12 cellular contexts compared by ENCODE assay signal in the genomic region with DNA sequence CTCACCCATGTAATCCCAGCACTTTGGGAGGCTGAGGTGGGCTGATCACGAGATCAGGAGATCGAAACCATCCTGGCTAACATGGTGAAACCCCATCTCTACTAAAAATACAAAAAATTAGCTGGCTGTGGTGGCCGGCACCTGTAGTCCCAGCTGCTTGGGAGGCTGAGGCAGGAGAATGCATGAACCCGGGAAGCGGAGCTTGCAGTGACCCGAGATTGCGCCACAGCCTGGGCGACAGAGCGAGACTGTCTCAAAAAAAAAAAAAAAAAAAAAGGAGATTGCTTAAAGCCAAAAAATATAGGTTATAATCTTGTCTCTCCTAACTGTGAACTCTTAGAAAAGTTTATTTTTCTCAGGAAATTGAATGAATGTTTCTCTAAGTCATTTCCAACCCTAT. TPM values are rescaled to one million over a fixed set of nuclear protein-coding genes. Genes with fewer than 3 reads are reported as not detected.
"Had no signal": no experiment of that assay in that cellular context is flagged by ENCODE, and none has a peak within 500 bp of the region (broad histone marks: within the 10 kb centered on the region; RNA-seq: fewer than 3 reads in every experiment).

No MANE protein-coding gene starts in this region.

RNA-seq across cellular contexts. Expression of gene AMHR2, which starts 11.7 kb away (rescaled TPM):
- total RNA-seq: activated CD4-positive, alpha-beta memory T cell treated with anti-CD3 and anti-CD28 coated beads, Interleukin-2, amount 10 ng/mL, durations not matched to agents 7 days and 5 days; activated CD4-positive, alpha-beta T cell treated with anti-CD3 and anti-CD28 coated beads for 36 hours; activated CD4-positive, alpha-beta T cell treated with anti-CD3 and anti-CD28 coated beads, Interleukin-2, amount 10 ng/mL, durations not matched to agents 7 days and 5 days; activated CD8-positive, alpha-beta memory T cell treated with anti-CD3 and anti-CD28 coated beads, Interleukin-2, amount 10 ng/mL, durations not matched to agents 7 days and 5 days; activated CD8-positive, alpha-beta T cell treated with anti-CD3 and anti-CD28 coated beads, Interleukin-2, amount 10 ng/mL, durations not matched to agents 7 days and 5 days; activated naive CD4-positive, alpha-beta T cell treated with anti-CD3 and anti-CD28 coated beads for 36 hours; activated naive CD8-positive, alpha-beta T cell treated with anti-CD3 and anti-CD28 coated beads for 36 hours; activated T-helper 2 cell treated with anti-CD3 and anti-CD28 coated beads, Interferon-gamma antibody, Interleukin-2, Interleukin-4, amounts not matched to agents 10 μg/mL and 5 μg/mL and 100 μg/mL, durations not matched to agents 14 hours and 24 hours and 36 hours; aorta; astrocyte; cerebellum; WTC11 had no signal
